ENCODE assay signal across 2 cellular contexts in the genomic region with DNA sequence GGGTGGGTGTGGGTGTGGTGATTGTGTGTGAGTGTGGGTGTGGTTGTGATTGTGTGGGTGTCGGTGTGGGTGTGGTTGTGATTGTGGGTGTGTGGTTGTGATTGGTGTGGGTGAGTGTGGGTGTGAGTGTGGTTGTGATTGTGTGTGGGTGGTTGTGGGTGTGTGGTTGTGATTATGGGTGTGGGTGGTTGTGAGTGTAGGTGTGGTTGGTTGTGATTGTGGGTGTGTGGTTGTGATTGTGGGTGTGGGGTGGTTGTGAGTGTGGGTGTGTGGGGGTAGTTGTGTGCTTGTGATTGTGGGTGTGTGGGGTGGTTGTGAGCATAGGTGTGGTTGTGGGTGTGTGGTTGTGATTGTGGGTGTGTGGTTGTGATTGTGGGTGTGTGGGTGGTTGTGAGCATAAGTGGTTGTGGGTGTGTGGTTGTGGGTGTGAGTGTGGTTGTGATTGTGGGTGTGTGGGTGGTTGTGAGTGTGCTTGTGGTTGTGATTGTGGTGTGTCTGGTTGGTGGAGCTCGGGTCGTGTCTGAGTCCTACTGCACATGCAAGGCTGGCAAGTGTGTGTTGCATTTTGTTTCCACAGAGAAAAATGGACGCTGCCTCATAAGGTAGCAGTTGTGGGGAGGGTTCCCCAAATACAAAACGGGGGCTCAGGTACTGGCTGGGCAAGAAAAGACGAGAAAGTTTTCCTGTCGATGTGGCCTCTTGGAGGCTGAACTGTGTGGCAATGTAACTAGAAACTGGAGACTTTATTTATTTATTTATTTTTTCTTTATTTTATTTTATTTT.
TF ChIP-seq lines count a peak whose summit lies in the region.

No MANE protein-coding gene starts in this region.

TF ChIP-seq in HEK293, 187 proteins besides CTCF, POLR2A, EP300 and RAD21 (continued from another document):
- no peak for TF ChIP-seq ZBTB49 (tag by site-specific recombination; IDR thresholded peaks at IDR 0.05; ENCODE audit: low read depth)
TF ChIP-seq in HEK293: peak in this region for 20.

TF ChIP-seq in HepG2, 621 proteins besides CTCF, POLR2A, EP300 and RAD21 (continued from another document and continues in another):
- TF ChIP-seq, protein P1, sequence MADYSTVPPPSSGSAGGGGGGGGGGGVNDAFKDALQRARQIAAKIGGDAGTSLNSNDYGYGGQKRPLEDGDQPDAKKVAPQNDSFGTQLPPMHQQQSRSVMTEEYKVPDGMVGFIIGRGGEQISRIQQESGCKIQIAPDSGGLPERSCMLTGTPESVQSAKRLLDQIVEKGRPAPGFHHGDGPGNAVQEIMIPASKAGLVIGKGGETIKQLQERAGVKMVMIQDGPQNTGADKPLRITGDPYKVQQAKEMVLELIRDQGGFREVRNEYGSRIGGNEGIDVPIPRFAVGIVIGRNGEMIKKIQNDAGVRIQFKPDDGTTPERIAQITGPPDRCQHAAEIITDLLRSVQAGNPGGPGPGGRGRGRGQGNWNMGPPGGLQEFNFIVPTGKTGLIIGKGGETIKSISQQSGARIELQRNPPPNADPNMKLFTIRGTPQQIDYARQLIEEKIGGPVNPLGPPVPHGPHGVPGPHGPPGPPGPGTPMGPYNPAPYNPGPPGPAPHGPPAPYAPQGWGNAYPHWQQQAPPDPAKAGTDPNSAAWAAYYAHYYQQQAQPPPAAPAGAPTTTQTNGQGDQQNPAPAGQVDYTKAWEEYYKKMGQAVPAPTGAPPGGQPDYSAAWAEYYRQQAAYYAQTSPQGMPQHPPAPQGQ (CRISPR knock-in tag; IDR thresholded peaks at IDR 0.05; ENCODE audit: borderline replicate concordance), result no peak
- TF ChIP-seq DNMT3B (CRISPR knock-in tag; conservative IDR thresholded peaks at IDR 0.05) (no peak), HMGA1 (CRISPR knock-in tag; conservative IDR thresholded peaks at IDR 0.05) (no peak), RFX5 (IDR thresholded peaks at IDR 0.05; ENCODE audit: low read depth, low read length) (no peak), ZNF619 (CRISPR knock-in tag; IDR thresholded peaks at IDR 0.05) (no peak), ZNF709 (CRISPR knock-in tag; IDR thresholded peaks at IDR 0.05) (no peak), IRF2 (CRISPR knock-in tag; IDR thresholded peaks at IDR 0.05) (0 out of 2 replicates have a peak, but pooled peaks have one; percentile 11), SMAD1 (CRISPR knock-in tag; IDR thresholded peaks at IDR 0.05; ENCODE audit: borderline replicate concordance, low read depth) (no peak), ZFP82 (CRISPR knock-in tag; IDR thresholded peaks at IDR 0.05; ENCODE audit: borderline replicate concordance) (0 out of 2 replicates have a peak, but pooled peaks have one; percentile 19), IRX3 (CRISPR knock-in tag; IDR thresholded peaks at IDR 0.05; ENCODE audit: borderline replicate concordance, low read depth) (no peak), SP4 (CRISPR knock-in tag; IDR thresholded peaks at IDR 0.05) (no peak), ZMYM2 (CRISPR knock-in tag; IDR thresholded peaks at IDR 0.05) (no peak; the same call in 1 of the 2 replicates), ZNF891 (CRISPR knock-in tag; IDR thresholded peaks at IDR 0.05) (0 out of 2 replicates have a peak, but pooled peaks have one; percentile 5), ZNF432 (CRISPR knock-in tag; IDR thresholded peaks at IDR 0.05; ENCODE audit: borderline replicate concordance) (no peak), RBFOX2 (IDR thresholded peaks at IDR 0.05; ENCODE audit: low read depth, low read length) (no peak), PITX1 (CRISPR knock-in tag; IDR thresholded peaks at IDR 0.05) (no peak), ADNP (CRISPR knock-in tag; IDR thresholded peaks at IDR 0.05) (no peak), CHD4 (IDR thresholded peaks at IDR 0.05; ENCODE audit: borderline replicate concordance, low read length) (peak; percentile 90), NBN (conservative IDR thresholded peaks at IDR 0.05) (no peak), ATRX (CRISPR knock-in tag; IDR thresholded peaks at IDR 0.05; ENCODE audit: borderline replicate concordance) (no peak), ZNF382 (CRISPR knock-in tag; IDR thresholded peaks at IDR 0.05; ENCODE audit: borderline replicate concordance) (no peak), ZNF329 (CRISPR knock-in tag; IDR thresholded peaks at IDR 0.05; ENCODE audit: low read depth) (no peak), IRF9 (CRISPR knock-in tag; IDR thresholded peaks at IDR 0.05; ENCODE audit: borderline replicate concordance) (no peak), KMT2B (CRISPR knock-in tag; IDR thresholded peaks at IDR 0.05) (no peak), SOX13 (IDR thresholded peaks at IDR 0.05) (no peak), SOX13 (CRISPR knock-in tag; conservative IDR thresholded peaks at IDR 0.05 in 1 of 2, IDR thresholded peaks at IDR 0.05 in 1 of 2) (no peak), SOX5 (CRISPR knock-in tag; IDR thresholded peaks at IDR 0.05; ENCODE audit: borderline replicate concordance) (no peak), ZMYM3 (CRISPR knock-in tag; IDR thresholded peaks at IDR 0.05) (peak; percentile 51), MTA1 (CRISPR knock-in tag; IDR thresholded peaks at IDR 0.05; ENCODE audit: borderline replicate concordance) (no peak), THAP7 (CRISPR knock-in tag; IDR thresholded peaks at IDR 0.05) (no peak), ZMAT3 (CRISPR knock-in tag; conservative IDR thresholded peaks at IDR 0.05) (no peak), NFYC (CRISPR knock-in tag; IDR thresholded peaks at IDR 0.05) (no peak), ZNF101 (CRISPR knock-in tag; IDR thresholded peaks at IDR 0.05; ENCODE audit: borderline replicate concordance, low read depth) (no peak), MATR3 (CRISPR knock-in tag; IDR thresholded peaks at IDR 0.05) (no peak), ZNF333 (CRISPR knock-in tag; IDR thresholded peaks at IDR 0.05; ENCODE audit: borderline replicate concordance) (no peak), ZNF143 (CRISPR knock-in tag; IDR thresholded peaks at IDR 0.05) (no peak), RNF2 (conservative IDR thresholded peaks at IDR 0.05; ENCODE audit: low read depth) (no peak), ZNF770 (CRISPR knock-in tag; IDR thresholded peaks at IDR 0.05) (no peak), PLRG1 (conservative IDR thresholded peaks at IDR 0.05) (no peak), SNAI1 (CRISPR knock-in tag; IDR thresholded peaks at IDR 0.05; ENCODE audit: borderline replicate concordance) (no peak), SIX1 (CRISPR knock-in tag; IDR thresholded peaks at IDR 0.05; ENCODE audit: borderline replicate concordance) (no peak), MYC (CRISPR knock-in tag; IDR thresholded peaks at IDR 0.05; ENCODE audit: borderline replicate concordance) (0 out of 2 replicates have a peak, but pooled peaks have one; percentile 4), FOSL1 (CRISPR knock-in tag; IDR thresholded peaks at IDR 0.05; ENCODE audit: borderline replicate concordance) (no peak), EHMT2 (IDR thresholded peaks at IDR 0.05; ENCODE audit: borderline replicate concordance, low read depth, low read length) (no peak), ZNF841 (CRISPR knock-in tag; IDR thresholded peaks at IDR 0.05; ENCODE audit: borderline replicate concordance) (no peak)
- TF ChIP-seq, protein P2, sequence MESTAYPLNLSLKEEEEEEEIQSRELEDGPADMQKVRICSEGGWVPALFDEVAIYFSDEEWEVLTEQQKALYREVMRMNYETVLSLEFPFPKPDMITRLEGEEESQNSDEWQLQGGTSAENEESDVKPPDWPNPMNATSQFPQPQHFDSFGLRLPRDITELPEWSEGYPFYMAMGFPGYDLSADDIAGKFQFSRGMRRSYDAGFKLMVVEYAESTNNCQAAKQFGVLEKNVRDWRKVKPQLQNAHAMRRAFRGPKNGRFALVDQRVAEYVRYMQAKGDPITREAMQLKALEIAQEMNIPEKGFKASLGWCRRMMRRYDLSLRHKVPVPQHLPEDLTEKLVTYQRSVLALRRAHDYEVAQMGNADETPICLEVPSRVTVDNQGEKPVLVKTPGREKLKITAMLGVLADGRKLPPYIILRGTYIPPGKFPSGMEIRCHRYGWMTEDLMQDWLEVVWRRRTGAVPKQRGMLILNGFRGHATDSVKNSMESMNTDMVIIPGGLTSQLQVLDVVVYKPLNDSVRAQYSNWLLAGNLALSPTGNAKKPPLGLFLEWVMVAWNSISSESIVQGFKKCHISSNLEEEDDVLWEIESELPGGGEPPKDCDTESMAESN (CRISPR knock-in tag; conservative IDR thresholded peaks at IDR 0.05), result no peak
- TF ChIP-seq, protein P3, sequence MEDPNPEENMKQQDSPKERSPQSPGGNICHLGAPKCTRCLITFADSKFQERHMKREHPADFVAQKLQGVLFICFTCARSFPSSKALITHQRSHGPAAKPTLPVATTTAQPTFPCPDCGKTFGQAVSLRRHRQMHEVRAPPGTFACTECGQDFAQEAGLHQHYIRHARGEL (CRISPR knock-in tag; IDR thresholded peaks at IDR 0.05), result no peak
- TF ChIP-seq, protein P4, sequence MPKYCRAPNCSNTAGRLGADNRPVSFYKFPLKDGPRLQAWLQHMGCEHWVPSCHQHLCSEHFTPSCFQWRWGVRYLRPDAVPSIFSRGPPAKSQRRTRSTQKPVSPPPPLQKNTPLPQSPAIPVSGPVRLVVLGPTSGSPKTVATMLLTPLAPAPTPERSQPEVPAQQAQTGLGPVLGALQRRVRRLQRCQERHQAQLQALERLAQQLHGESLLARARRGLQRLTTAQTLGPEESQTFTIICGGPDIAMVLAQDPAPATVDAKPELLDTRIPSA (CRISPR knock-in tag; IDR thresholded peaks at IDR 0.05; ENCODE audit: borderline replicate concordance), result no peak
- TF ChIP-seq, protein P5, sequence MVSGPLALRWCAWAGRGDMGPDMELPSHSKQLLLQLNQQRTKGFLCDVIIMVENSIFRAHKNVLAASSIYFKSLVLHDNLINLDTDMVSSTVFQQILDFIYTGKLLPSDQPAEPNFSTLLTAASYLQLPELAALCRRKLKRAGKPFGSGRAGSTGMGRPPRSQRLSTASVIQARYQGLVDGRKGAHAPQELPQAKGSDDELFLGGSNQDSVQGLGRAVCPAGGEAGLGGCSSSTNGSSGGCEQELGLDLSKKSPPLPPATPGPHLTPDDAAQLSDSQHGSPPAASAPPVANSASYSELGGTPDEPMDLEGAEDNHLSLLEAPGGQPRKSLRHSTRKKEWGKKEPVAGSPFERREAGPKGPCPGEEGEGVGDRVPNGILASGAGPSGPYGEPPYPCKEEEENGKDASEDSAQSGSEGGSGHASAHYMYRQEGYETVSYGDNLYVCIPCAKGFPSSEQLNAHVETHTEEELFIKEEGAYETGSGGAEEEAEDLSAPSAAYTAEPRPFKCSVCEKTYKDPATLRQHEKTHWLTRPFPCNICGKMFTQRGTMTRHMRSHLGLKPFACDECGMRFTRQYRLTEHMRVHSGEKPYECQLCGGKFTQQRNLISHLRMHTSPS (CRISPR knock-in tag; IDR thresholded peaks at IDR 0.05; ENCODE audit: low read depth), result no peak
- TF ChIP-seq, protein P6, sequence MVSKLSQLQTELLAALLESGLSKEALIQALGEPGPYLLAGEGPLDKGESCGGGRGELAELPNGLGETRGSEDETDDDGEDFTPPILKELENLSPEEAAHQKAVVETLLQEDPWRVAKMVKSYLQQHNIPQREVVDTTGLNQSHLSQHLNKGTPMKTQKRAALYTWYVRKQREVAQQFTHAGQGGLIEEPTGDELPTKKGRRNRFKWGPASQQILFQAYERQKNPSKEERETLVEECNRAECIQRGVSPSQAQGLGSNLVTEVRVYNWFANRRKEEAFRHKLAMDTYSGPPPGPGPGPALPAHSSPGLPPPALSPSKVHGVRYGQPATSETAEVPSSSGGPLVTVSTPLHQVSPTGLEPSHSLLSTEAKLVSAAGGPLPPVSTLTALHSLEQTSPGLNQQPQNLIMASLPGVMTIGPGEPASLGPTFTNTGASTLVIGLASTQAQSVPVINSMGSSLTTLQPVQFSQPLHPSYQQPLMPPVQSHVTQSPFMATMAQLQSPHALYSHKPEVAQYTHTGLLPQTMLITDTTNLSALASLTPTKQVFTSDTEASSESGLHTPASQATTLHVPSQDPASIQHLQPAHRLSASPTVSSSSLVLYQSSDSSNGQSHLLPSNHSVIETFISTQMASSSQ (IDR thresholded peaks at IDR 0.05; ENCODE audit: low read depth), result no peak
- TF ChIP-seq, protein P6 (CRISPR knock-in tag; IDR thresholded peaks at IDR 0.05; ENCODE audit: borderline replicate concordance), result no peak
